Comparison of ENCODE assay signal across 7 cellular contexts in the genomic region with DNA sequence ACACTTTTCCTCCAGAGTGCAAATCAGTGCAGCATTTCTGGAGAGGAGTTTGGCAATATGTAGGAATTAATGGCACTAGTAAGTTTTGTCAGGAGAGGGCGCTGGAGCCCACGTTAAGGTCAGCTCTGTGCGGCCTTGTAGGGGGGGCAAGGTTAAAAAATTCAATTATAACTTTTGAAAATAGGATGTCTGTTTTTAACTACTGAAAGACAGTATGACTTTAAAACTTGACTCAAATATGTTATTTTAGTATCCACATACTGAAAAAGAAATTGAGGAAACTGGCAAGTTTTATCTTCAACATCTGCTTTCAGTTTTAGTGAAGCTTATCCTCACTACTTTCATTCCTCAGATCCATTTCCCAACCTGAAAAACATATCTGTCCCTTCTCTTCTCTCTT. TPM values are rescaled to one million over a fixed set of nuclear protein-coding genes. Genes with fewer than 3 reads are reported as not detected.
DNase-seq lines count a peak whose midpoint lies in the region; ATAC-seq and TF ChIP-seq lines count a peak whose summit lies in the region.

No MANE protein-coding gene starts in this region.

- TF ChIP-seq CTCF in GM10266 (IDR thresholded peaks at IDR 0.05; ENCODE audit: control insufficient read depth, insufficient read depth, low read depth, missing control alignments) (peak; percentile 72), fibroblast of lung (conservative IDR thresholded peaks at IDR 0.05 in 1 of 2, IDR thresholded peaks at IDR 0.05 in 1 of 2; ENCODE audit: low read depth in 1 of 2, low read length in 2 of 2) (peak; percentile 54 to 65)

- H3K27me3 ChIP-seq in fibroblast of lung (ENCODE audit: control insufficient read depth, insufficient read depth, low read length), result no peaks in the 10 kb centered on the region

- no peaks in the 10 kb centered on the region for H3K36me3 ChIP-seq in fibroblast of lung (ENCODE audit: control insufficient read depth, insufficient read depth, low read length)

- peaks cover 5% of the 10 kb centered on the region for H3K4me1 ChIP-seq in fibroblast of lung (ENCODE audit: control insufficient read depth, extremely low read depth, insufficient read depth, low read length)

- H3K79me2 ChIP-seq in fibroblast of lung (ENCODE audit: control insufficient read depth, insufficient read depth, low read length), result no peaks in the 10 kb centered on the region

- no peak overlapping the region for H3K27ac ChIP-seq in fibroblast of lung (ENCODE audit: insufficient read depth, low read length)

- no peak overlapping the region for H3K9ac ChIP-seq in fibroblast of lung (ENCODE audit: insufficient read depth, low read length)

- no peaks in the 10 kb centered on the region for H4K20me1 ChIP-seq in fibroblast of lung (ENCODE audit: control insufficient read depth, extremely low read depth, insufficient read depth, low read length)

- ATAC-seq in GM21381 (IDR thresholded peaks at IDR 0.05; ENCODE audit: unreplicated experiment) (peak; percentile 85), HG03521 (IDR thresholded peaks at IDR 0.05; ENCODE audit: unreplicated experiment) (peak; percentile 72)

- H3K4me3 ChIP-seq in fibroblast of lung (replicated peaks in 1 of 4; ENCODE audit: control extremely low read depth in 1 of 4, insufficient read depth in 1 of 4, low read depth in 3 of 4, low read length in 4 of 4), result no peak overlapping the region

- DNase-seq in GM10266 (ENCODE audit: extremely low spot score) (peak; percentile 42), fibroblast of lung (ENCODE audit: low read depth in 2 of 2) (peak; percentile 23 to 67), pons (ENCODE audit: low spot score) (peak; percentile 54), SK-N-DZ (ENCODE audit: low spot score) (no peak)
- peak; percentile 32 for DNase-seq in activated CD4-positive, alpha-beta T cell treated with anti-CD3 and anti-CD28 coated beads for 48 hours

- no peak overlapping the region for H2AFZ ChIP-seq in fibroblast of lung (ENCODE audit: low read length)

- H3K4me2 ChIP-seq in fibroblast of lung (ENCODE audit: extremely low read depth, insufficient read depth, low read length), result no peak overlapping the region

- no peaks in the 10 kb centered on the region for H3K9me3 ChIP-seq in fibroblast of lung (ENCODE audit: control insufficient read depth, insufficient read depth, low read depth, low read length)

RNA-seq across cellular contexts. Expression of gene HSD17B13, which starts 30.9 kb away (rescaled TPM):
- total RNA-seq in fibroblast of lung, result under 0.01 and 0.17 TPM in 2 replicates
- 0.11 and 0.19 TPM in 2 replicates for polyA plus RNA-seq in fibroblast of lung
- polyA plus RNA-seq in fibroblast of lung (2012), result 0.09 and 0.12 TPM in 2 replicates
- not detected in 2 replicates for polyA minus RNA-seq in fibroblast of lung (ENCODE audit: low replicate concordance)
- 0.03 TPM in 1 of 2 replicates, not detected in the other for polyA plus RNA-seq in SK-N-DZ (2014; cell fraction: cytosol; rRNA removed)
- polyA plus RNA-seq in SK-N-DZ (2014; cell fraction: nucleus; rRNA removed), result 0.24 and 0.70 TPM in 2 replicates

RNA-seq across cellular contexts. Expression of gene HSD17B11, which starts 37.4 kb away (rescaled TPM):
- 64.1 and 69.6 TPM in 2 replicates for total RNA-seq in fibroblast of lung
- 39.1 and 60.5 TPM in 2 replicates for polyA plus RNA-seq in fibroblast of lung
- polyA plus RNA-seq in fibroblast of lung (2012), result 25.1 and 35.5 TPM in 2 replicates
- polyA minus RNA-seq in fibroblast of lung (ENCODE audit: low replicate concordance), result 0.63 and 1.6 TPM in 2 replicates
- polyA plus RNA-seq in SK-N-DZ (2014; cell fraction: cytosol; rRNA removed), result 108 and 115 TPM in 2 replicates
- polyA plus RNA-seq in SK-N-DZ (2014; cell fraction: nucleus; rRNA removed), result 51.3 and 60.0 TPM in 2 replicates
